In genomic region chr2:185583058-185583816, GRCh38 we compare ENCODE assay signal across 17 cellular contexts.
DNase-seq lines count a peak whose midpoint lies in the region; ATAC-seq, FAIRE-seq and TF ChIP-seq lines count a peak whose summit lies in the region.
"Had no signal": no experiment of that assay in that cellular context is flagged by ENCODE, and none has a peak within 500 bp of the region (broad histone marks: within the 10 kb centered on the region; RNA-seq: fewer than 3 reads in every experiment).

No MANE protein-coding gene starts in this region.

- no peak overlapping the region for H2BK15ac ChIP-seq in IMR-90 (ENCODE audit: low read depth, low read length)

- no peaks in the 10 kb centered on the region for H3K9me1 ChIP-seq in IMR-90 (ENCODE audit: insufficient read depth, low read length)

- H2AFZ ChIP-seq in IMR-90 (replicated peaks; ENCODE audit: low read length, poor library complexity) = no peak overlapping the region

- no peak overlapping the region for H4K5ac ChIP-seq in IMR-90 (ENCODE audit: low read depth, low read length)

- no peaks in the 10 kb centered on the region for H3K27me3 Mint-ChIP-seq in activated T-cell treated with anti-CD3 and anti-CD28 coated beads, Interleukin-2, amount 50 U/mL, for 72 hours (ENCODE audit: low read depth)
- H3K27me3 Mint-ChIP-seq: activated B cell treated with CpG ODN at 0.5 μM for 24 hours; activated T-cell treated with anti-CD3 and anti-CD28 coated beads, Interleukin-2, amount 50 U/mL, for 24 hours; B cell; naive thymus-derived CD4-positive, alpha-beta T cell had no signal

- H4K91ac ChIP-seq in IMR-90 (ENCODE audit: insufficient read depth, low read depth, low read length) = no peak overlapping the region

- dilution Hi-C loops in IMR-90 (cut with HindIII; ENCODE audit: low sequenced_read_pairs, unreplicated experiment) = no loop called here

- no TSS peak for BruUV-seq in IMR-90 (replicated peaks; lab: Mats Ljungman, UMichigan)

- H3K9me3 ChIP-seq in IMR-90 (ENCODE audit: control insufficient read depth, insufficient read depth, low read length) (peaks cover 4% of the 10 kb centered on the region), kidney (ENCODE audit: control insufficient read depth in 1 of 2, low read length in 2 of 2) (peaks cover 5 to 11% of the 10 kb centered on the region in 2 donors)

- no peaks in the 10 kb centered on the region for H3K36me3 Mint-ChIP-seq in activated T-cell treated with anti-CD3 and anti-CD28 coated beads, Interleukin-2, amount 50 U/mL, for 72 hours (ENCODE audit: insufficient read depth in 2 of 2)
- H3K36me3 Mint-ChIP-seq: naive thymus-derived CD4-positive, alpha-beta T cell had no signal

- H3K27me3 ChIP-seq in IMR-90 (ENCODE audit: control insufficient read depth, insufficient read depth, low read length) = no peaks in the 10 kb centered on the region
- H3K27me3 ChIP-seq: esophagus squamous epithelium, upper lobe of right lung had no signal

- H3K4me1 ChIP-seq in IMR-90 (ENCODE audit: control insufficient read depth, insufficient read depth, low read length) (no peaks in the 10 kb centered on the region), kidney (ENCODE audit: control insufficient read depth in 1 of 2, insufficient read depth in 1 of 2, low read depth in 1 of 2, low read length in 2 of 2) (no peaks in the 10 kb centered on the region)
- H3K4me1 ChIP-seq: esophagus squamous epithelium, upper lobe of right lung had no signal

- no CpG with 5 or more reads among the region's 2 CpGs for WGBS in IMR-90 (ENCODE audit: extremely low coverage in 2 of 2, insufficient read length in 1 of 2), 2 experiments

- H4K20me1 ChIP-seq in IMR-90 (ENCODE audit: insufficient read depth, low read length) = no peaks in the 10 kb centered on the region

- H2BK120ac ChIP-seq in IMR-90 (ENCODE audit: low read depth, low read length) = no peak overlapping the region

- H2AK5ac ChIP-seq in IMR-90 (ENCODE audit: low read depth, low read length) = no peak overlapping the region

- DNase-seq in IMR-90 (peak; percentile 3), astrocyte of the hippocampus (ENCODE audit: low read depth, low spot score) (peak; percentile 93), kidney (peak; percentile 22), Kasumi-1 (lab: John Stamatoyannopoulos, UW) (no peak), activated T-cell treated with anti-CD3 and anti-CD28 coated beads for 4 hours (no peak)
- DNase-seq in activated T-cell treated with anti-CD3 and anti-CD28 coated beads, Interleukin-2, amount 50 U/mL, for 72 hours = no peak
- DNase-seq in stimulated activated CD4-positive, alpha-beta T cell treated with anti-CD3 and anti-CD28 coated beads, Interleukin-15, amount 100 ng/mL, for 24 hours = no peak
- DNase-seq: activated B cell treated with CpG ODN at 0.5 μM for 24 hours; activated T-cell treated with anti-CD3 and anti-CD28 coated beads, Interleukin-2, amount 50 U/mL, for 24 hours; esophagus squamous epithelium; naive thymus-derived CD4-positive, alpha-beta T cell; NCI-H524; upper lobe of right lung had no signal

- no peak overlapping the region for H3K14ac ChIP-seq in IMR-90 (replicated peaks; ENCODE audit: low read depth, low read length)

- no peak overlapping the region for H3K4me3 Mint-ChIP-seq in activated T-cell treated with anti-CD3 and anti-CD28 coated beads, Interleukin-2, amount 50 U/mL, for 72 hours
- H3K4me3 Mint-ChIP-seq: activated B cell treated with CpG ODN at 0.5 μM for 24 hours; activated T-cell treated with anti-CD3 and anti-CD28 coated beads, Interleukin-2, amount 50 U/mL, for 24 hours; B cell; naive thymus-derived CD4-positive, alpha-beta T cell had no signal

- TF ChIP-seq RAD21 in IMR-90 (IDR thresholded peaks at IDR 0.05; ENCODE audit: low read length) = no peak

- H2BK20ac ChIP-seq in IMR-90 (ENCODE audit: low read depth, low read length) = no peak overlapping the region

- H3K23ac ChIP-seq in IMR-90 (ENCODE audit: low read depth, low read length) = no peak overlapping the region

- no peak overlapping the region for H3K4ac ChIP-seq in IMR-90 (ENCODE audit: low read depth, low read length)

- H3K9ac ChIP-seq in IMR-90 (ENCODE audit: low read depth, low read length) (no peak overlapping the region), kidney (ENCODE audit: low read length in 2 of 2) (no peak overlapping the region)

- H3K4me1 Mint-ChIP-seq in activated T-cell treated with anti-CD3 and anti-CD28 coated beads, Interleukin-2, amount 50 U/mL, for 72 hours (ENCODE audit: low read depth) = no peaks in the 10 kb centered on the region
- H3K4me1 Mint-ChIP-seq: activated B cell treated with CpG ODN at 0.5 μM for 24 hours; B cell; naive thymus-derived CD4-positive, alpha-beta T cell had no signal

- FAIRE-seq in kidney (lab: Jason Lieb, UNC) = no peak
- FAIRE-seq: islet of Langerhans had no signal

- H3K4me3 ChIP-seq in IMR-90 (ENCODE audit: insufficient read depth, low read depth, low read length) = no peak overlapping the region
- no peak overlapping the region for H3K4me3 ChIP-seq in kidney (ENCODE audit: low read length in 2 of 2)
- H3K4me3 ChIP-seq: esophagus squamous epithelium, skin epidermis, upper lobe of right lung had no signal

- no peak for TF ChIP-seq POLR2A in IMR-90 (IDR thresholded peaks at IDR 0.05; ENCODE audit: low read depth, low read length)

- H2AK9ac ChIP-seq in IMR-90 (replicated peaks; ENCODE audit: low read depth, low read length, poor library complexity) = no peak overlapping the region

- peak overlapping the region; percentile 78 for H3K27ac ChIP-seq in C4-2B
- H3K27ac ChIP-seq in IMR-90 (ENCODE audit: insufficient read depth, low read length) = no peak overlapping the region
- no peak overlapping the region for H3K27ac ChIP-seq in kidney (ENCODE audit: low read depth in 2 of 2, low read length in 2 of 2)
- H3K27ac ChIP-seq: esophagus squamous epithelium, skin epidermis, upper lobe of right lung had no signal

- in situ Hi-C loops in IMR-90 (cut with MboI; ENCODE audit: low sequenced_read_pairs) = no loop called here

- H4K8ac ChIP-seq in IMR-90 (ENCODE audit: low read depth in 2 of 2, low read length in 2 of 2) = no peak overlapping the region

- H3K18ac ChIP-seq in IMR-90 (ENCODE audit: low read depth, low read length) = no peak overlapping the region

- intact Hi-C loops in IMR-90 (cut with micrococcal nuclease) (no loop called here), kidney (cut with DNase I) (no loop called here)

- TF ChIP-seq CTCF in C4-2B (conservative IDR thresholded peaks at IDR 0.05) = no peak
- TF ChIP-seq CTCF in IMR-90 (conservative IDR thresholded peaks at IDR 0.05; ENCODE audit: low read depth, low read length) = no peak
- TF ChIP-seq CTCF in kidney (IDR thresholded peaks at IDR 0.05; ENCODE audit: borderline replicate concordance, extremely low read depth, insufficient read depth) = no peak

- CTCF ChIA-PET in IMR-90 (lab: Yijun Ruan, JAX) = no interaction called here

- H3K36me3 ChIP-seq in IMR-90 (ENCODE audit: control insufficient read depth, insufficient read depth, low read length) (no peaks in the 10 kb centered on the region), kidney (ENCODE audit: control insufficient read depth in 1 of 2, insufficient read depth in 2 of 2, low read length in 2 of 2) (no peaks in the 10 kb centered on the region)
- H3K36me3 ChIP-seq: esophagus squamous epithelium, upper lobe of right lung had no signal

- no peak overlapping the region for H3K4me2 ChIP-seq in IMR-90 (ENCODE audit: low read depth, low read length)

- H3K56ac ChIP-seq in IMR-90 (ENCODE audit: extremely low read depth, insufficient read depth, low read length) = no peak overlapping the region

- H2BK5ac ChIP-seq in IMR-90 (ENCODE audit: low read depth, low read length, poor library complexity, severe bottlenecking) = no peak overlapping the region

- no peaks in the 10 kb centered on the region for H3K79me1 ChIP-seq in IMR-90 (ENCODE audit: low read depth in 1 of 2, low read length in 2 of 2)

- H3K9me3 Mint-ChIP-seq in activated T-cell treated with anti-CD3 and anti-CD28 coated beads, Interleukin-2, amount 50 U/mL, for 72 hours = peaks cover 7% of the 10 kb centered on the region in 2 donors

- POLR2A ChIA-PET in IMR-90 (lab: Charles Lee; ENCODE audit: unreplicated experiment) = no interaction called here

- ATAC-seq in IMR-90 (ENCODE audit: low read depth) = no peak
- ATAC-seq in activated T-cell treated with anti-CD3 and anti-CD28 coated beads, Interleukin-2, amount 50 U/mL, for 72 hours (replicated peaks in 1 of 2) = no peak
- ATAC-seq: naive thymus-derived CD4-positive, alpha-beta T cell; upper lobe of right lung had no signal

- H3K27ac Mint-ChIP-seq in activated T-cell treated with anti-CD3 and anti-CD28 coated beads, Interleukin-2, amount 50 U/mL, for 72 hours = no peak overlapping the region
- H3K27ac Mint-ChIP-seq: activated B cell treated with CpG ODN at 0.5 μM for 24 hours; activated T-cell treated with anti-CD3 and anti-CD28 coated beads, Interleukin-2, amount 50 U/mL, for 24 hours; B cell; naive thymus-derived CD4-positive, alpha-beta T cell had no signal

TF ChIP-seq in IMR-90, 13 proteins besides CTCF, POLR2A, EP300 and RAD21:
- TF ChIP-seq NFE2L2 (IDR thresholded peaks at IDR 0.05; ENCODE audit: low read depth, low read length) (no peak), RCOR1 (IDR thresholded peaks at IDR 0.05; ENCODE audit: insufficient replicate concordance, low read length) (no peak)

Comparison
In these comparisons a context has a peak if more than half of its experiments do, and no peak if none do; other contexts are left out.
1. DNase-seq: peak in IMR-90 (single experiment), astrocyte of the hippocampus (single experiment) and kidney (single experiment); none in activated T-cell treated with anti-CD3 and anti-CD28 coated beads, Interleukin-2, amount 50 U/mL, for 72 hours (0 of 2), stimulated activated CD4-positive, alpha-beta T cell treated with anti-CD3 and anti-CD28 coated beads, Interleukin-15, amount 100 ng/mL, for 24 hours (single experiment), Kasumi-1 (0 of 2) and activated T-cell treated with anti-CD3 and anti-CD28 coated beads for 4 hours (single experiment).